ENCODE assay signal across 10 cellular contexts in genomic region chr11:46920709-46921108, GRCh38. TPM values are rescaled to one million over a fixed set of nuclear protein-coding genes. Genes with fewer than 3 reads are reported as not detected.
DNase-seq lines count a peak whose midpoint lies in the region; ATAC-seq and TF ChIP-seq lines count a peak whose summit lies in the region.
"Had no signal": no experiment of that assay in that cellular context is flagged by ENCODE, and none has a peak within 500 bp of the region (broad histone marks: within the 10 kb centered on the region; RNA-seq: fewer than 3 reads in every experiment).

No MANE protein-coding gene starts in this region.

- H3K9ac ChIP-seq in smooth muscle cell (ENCODE audit: low read depth), result peak overlapping the region; percentile 61

- peaks cover 21% of the 10 kb centered on the region for H3K4me1 Mint-ChIP-seq in GM23338

- in situ Hi-C loops in brain microvascular endothelial cell (cut with HindIII; ENCODE audit: low pct_ligation_motif_present, low sequenced_read_pairs), result loop anchor here (25.0 kb wide), 1 partner anchor 217 kb away; no protein-coding TSS in a partner anchor

- H3K9me3 ChIP-seq in hepatocyte (ENCODE audit: low read depth), result no peaks in the 10 kb centered on the region
- no peaks in the 10 kb centered on the region for H3K9me3 ChIP-seq in smooth muscle cell (replicated peaks; ENCODE audit: low read depth)
- H3K9me3 ChIP-seq: ovary had no signal

- H4K20me1 ChIP-seq in GM23338 (replicated peaks; ENCODE audit: insufficient read depth), result no peaks in the 10 kb centered on the region
- H4K20me1 ChIP-seq in hepatocyte (ENCODE audit: insufficient read depth, poor library complexity, severe bottlenecking), result no peaks in the 10 kb centered on the region
- H4K20me1 ChIP-seq in smooth muscle cell (ENCODE audit: low read depth), result no peaks in the 10 kb centered on the region

- peaks cover 16% of the 10 kb centered on the region for H3K79me2 ChIP-seq in GM23338 (replicated peaks; ENCODE audit: insufficient read depth)
- H3K79me2 ChIP-seq in hepatocyte, result no peaks in the 10 kb centered on the region
- H3K79me2 ChIP-seq in smooth muscle cell (ENCODE audit: low read depth), result peaks cover 4% of the 10 kb centered on the region

- H2AFZ ChIP-seq in GM23338 (0 out of 2 replicates have a peak overlapping the region, but pooled peaks have one; percentile 38), hepatocyte (no peak overlapping the region), smooth muscle cell (ENCODE audit: low read depth) (peak overlapping the region; percentile 39)

- H3K9me2 ChIP-seq in GM23338 (ENCODE audit: insufficient read depth), result no peaks in the 10 kb centered on the region
- no peaks in the 10 kb centered on the region for H3K9me2 ChIP-seq in hepatocyte (replicated peaks; ENCODE audit: insufficient read depth)

- H3K27ac ChIP-seq in GM23338 (ENCODE audit: low read depth) (no peak overlapping the region), brain microvascular endothelial cell (peak overlapping the region; percentile 76), hepatocyte (peak overlapping the region; percentile 43), smooth muscle cell (ENCODE audit: low read depth) (peak overlapping the region; percentile 96)
- H3K27ac ChIP-seq: VCaP had no signal

- peaks cover 21% of the 10 kb centered on the region for H3K27me3 ChIP-seq in GM23338 (ENCODE audit: insufficient read depth)
- no peaks in the 10 kb centered on the region for H3K27me3 ChIP-seq in brain microvascular endothelial cell (replicated peaks)
- no peaks in the 10 kb centered on the region for H3K27me3 ChIP-seq in hepatocyte
- no peaks in the 10 kb centered on the region for H3K27me3 ChIP-seq in smooth muscle cell (ENCODE audit: low read depth)
- H3K27me3 ChIP-seq: ovary had no signal

- H3K27ac Mint-ChIP-seq in GM23338, result no peak overlapping the region

- H3K36me3 Mint-ChIP-seq in GM23338 (ENCODE audit: low read depth), result peaks cover 3% of the 10 kb centered on the region

- 60% methylated on average over 4 of the region's 4 CpGs for WGBS in hepatocyte (ENCODE audit: low lambda C conversion rate, missing lambda C conversion rate)
- 0% methylated on average over 4 of the region's 4 CpGs for WGBS in smooth muscle cell (ENCODE audit: low lambda C conversion rate)

- peaks cover 30% of the 10 kb centered on the region for H3K27me3 Mint-ChIP-seq in GM23338 (ENCODE audit: insufficient read depth, low read depth, poor library complexity)

- H3K4me2 ChIP-seq in GM23338 (no peak overlapping the region), hepatocyte (no peak overlapping the region), smooth muscle cell (peak overlapping the region; percentile 11)

- ATAC-seq in GM23338 (no peak), GM21381 (IDR thresholded peaks at IDR 0.05; ENCODE audit: unreplicated experiment) (no peak), HG02884 (IDR thresholded peaks at IDR 0.05; ENCODE audit: unreplicated experiment) (no peak), HG03159 (IDR thresholded peaks at IDR 0.05; ENCODE audit: unreplicated experiment) (no peak)

- no peaks in the 10 kb centered on the region for H3K36me3 ChIP-seq in GM23338 (ENCODE audit: insufficient read depth)
- no peaks in the 10 kb centered on the region for H3K36me3 ChIP-seq in brain microvascular endothelial cell (replicated peaks)
- no peaks in the 10 kb centered on the region for H3K36me3 ChIP-seq in hepatocyte (replicated peaks; ENCODE audit: insufficient read depth, low read depth)
- no peaks in the 10 kb centered on the region for H3K36me3 ChIP-seq in smooth muscle cell (ENCODE audit: low read depth)
- H3K36me3 ChIP-seq: ovary had no signal

- no peak overlapping the region for H3K4me3 Mint-ChIP-seq in GM23338

- H3K4me1 ChIP-seq in GM23338 (ENCODE audit: insufficient read depth) (peaks cover 15% of the 10 kb centered on the region), hepatocyte (ENCODE audit: insufficient read depth) (peaks cover 8% of the 10 kb centered on the region), smooth muscle cell (ENCODE audit: low read depth) (peaks cover 15% of the 10 kb centered on the region)

- no peaks in the 10 kb centered on the region; the same call in 2 of the 3 replicates for H3K9me3 Mint-ChIP-seq in GM23338

- no peak overlapping the region for H3K4me3 ChIP-seq in GM23338
- H3K4me3 ChIP-seq in brain microvascular endothelial cell (ENCODE audit: low read depth, low read length), result no peak overlapping the region
- no peak overlapping the region for H3K4me3 ChIP-seq in hepatocyte
- H3K4me3 ChIP-seq in smooth muscle cell, result no peak overlapping the region
- H3K4me3 ChIP-seq: ovary had no signal

- H3F3A ChIP-seq in GM23338 (replicated peaks; ENCODE audit: low read depth) (peaks cover 8% of the 10 kb centered on the region), smooth muscle cell (ENCODE audit: low read depth) (peaks cover 20% of the 10 kb centered on the region)

- TF ChIP-seq CTCF in GM23338 (conservative IDR thresholded peaks at IDR 0.05; ENCODE audit: low read depth in 2 of 2) (no peak), brain microvascular endothelial cell (IDR thresholded peaks at IDR 0.05; ENCODE audit: low read depth, low read length, missing control alignments) (no peak), hepatocyte (IDR thresholded peaks at IDR 0.05; ENCODE audit: poor library complexity) (no peak), smooth muscle cell (IDR thresholded peaks at IDR 0.05; ENCODE audit: borderline replicate concordance, insufficient read depth, poor library complexity, severe bottlenecking) (no peak)

- DNase-seq in GM23338 (ENCODE audit: low spot score), result no peak
- DNase-seq in brain microvascular endothelial cell, result peak; percentile 98
- DNase-seq in hepatocyte (ENCODE audit: low spot score), result peak; percentile 61
- peak; percentile 31 for DNase-seq in smooth muscle cell (lab: John Stamatoyannopoulos, UW; ENCODE audit: unreplicated experiment)
- no peak for DNase-seq in activated CD8-positive, alpha-beta memory T cell treated with anti-CD3 and anti-CD28 coated beads, Interleukin-2, amount 50 U/mL, for 48 hours

TF ChIP-seq in GM23338, 12 proteins besides CTCF, POLR2A, EP300 and RAD21 (continues in another document):
- no peak for TF ChIP-seq ZNF331 (CRISPR knock-in tag; IDR thresholded peaks at IDR 0.05; ENCODE audit: low read depth)
- TF ChIP-seq POLR2AphosphoS5 (IDR thresholded peaks at IDR 0.05; ENCODE audit: low read depth), result no peak

RNA-seq across cellular contexts. Expression of gene LRP4, which starts 2.4 kb away (rescaled TPM):
- 14.5 and 18.4 TPM in 2 replicates for total RNA-seq in GM23338 (2014; rRNA removed; shearing (Covaris generic))
- 6.0 and 6.4 TPM in 2 replicates for polyA plus RNA-seq in GM23338 (2016; fragmentation: Nextera tagmentation; extraction: Ambion mirVana)
- total RNA-seq in hepatocyte, result 7.1 and 8.0 TPM in 2 replicates
- polyA plus RNA-seq in hepatocyte, result 6.4 and 8.0 TPM in 2 replicates
- 13.6 and 14.8 TPM in 2 replicates for total RNA-seq in smooth muscle cell
- polyA plus RNA-seq in smooth muscle cell, result 7.1 and 10.4 TPM in 2 replicates

RNA-seq across cellular contexts. Expression of gene CSTPP1, which starts 15.9 kb away (rescaled TPM):
- total RNA-seq in GM23338 (2014; rRNA removed; shearing (Covaris generic)), result 18.5 and 42.6 TPM in 2 replicates
- 22.2 and 23.5 TPM in 2 replicates for polyA plus RNA-seq in GM23338 (2016; fragmentation: Nextera tagmentation; extraction: Ambion mirVana)
- 21.9 and 23.0 TPM in 2 replicates for total RNA-seq in hepatocyte
- 44.3 and 48.4 TPM in 2 replicates for polyA plus RNA-seq in hepatocyte
- 26.4 and 37.4 TPM in 2 replicates for total RNA-seq in smooth muscle cell
- 44.8 and 45.9 TPM in 2 replicates for polyA plus RNA-seq in smooth muscle cell

Comparison
In these comparisons a context has a peak if more than half of its experiments do, and no peak if none do; other contexts are left out.
1. DNase-seq: peak in brain microvascular endothelial cell (single experiment), hepatocyte (single experiment) and smooth muscle cell (single experiment); none in GM23338 (single experiment) and activated CD8-positive, alpha-beta memory T cell treated with anti-CD3 and anti-CD28 coated beads, Interleukin-2, amount 50 U/mL, for 48 hours (single experiment).